Comparison of ENCODE assay signal across 2 cellular contexts in the genomic region with DNA sequence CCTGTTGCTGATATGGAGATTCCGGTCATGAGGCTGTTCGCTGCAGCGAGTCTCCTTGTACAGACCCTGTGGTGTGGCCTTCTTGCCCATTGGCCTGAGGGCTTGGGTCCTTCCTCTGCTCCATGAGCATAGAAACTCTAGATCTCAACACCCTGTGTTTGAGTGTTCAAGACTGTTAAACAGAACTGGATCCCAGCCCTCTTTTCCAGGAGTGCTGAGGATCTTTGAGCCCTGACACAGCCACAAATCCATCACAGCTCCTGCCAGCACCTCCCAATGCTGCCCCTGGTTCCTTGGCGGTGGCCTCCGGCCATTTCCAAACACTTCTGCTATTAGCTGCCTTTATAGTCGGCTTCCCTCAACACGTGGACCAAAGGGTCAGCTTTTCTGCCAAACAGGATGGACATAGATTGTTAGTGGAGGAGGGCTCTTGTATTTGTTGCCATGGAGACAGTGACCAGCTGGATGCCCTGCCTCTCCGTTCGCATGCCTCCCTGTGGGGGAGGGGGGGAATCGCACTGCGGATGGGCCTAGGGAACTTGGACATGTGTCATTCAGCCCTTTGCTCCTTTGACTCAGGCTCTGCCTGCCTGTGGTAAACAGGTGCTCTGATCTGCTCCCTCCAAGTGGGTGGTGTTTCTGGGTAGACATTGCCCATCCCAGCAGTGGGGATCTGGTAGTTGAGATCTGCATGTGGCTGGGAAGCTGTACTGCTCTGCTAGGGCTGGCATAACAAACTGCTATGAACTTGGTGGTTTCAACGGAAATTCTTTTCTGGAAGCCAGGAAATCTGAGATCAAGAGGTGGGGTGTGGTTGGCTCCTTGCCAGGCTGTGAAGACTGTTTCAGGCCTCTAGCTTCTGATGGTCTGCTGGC.
A peak's percentile ranks its signal among the peaks of the same experiment; 100 is the strongest.
TF ChIP-seq lines count a peak whose summit lies in the region.

No MANE protein-coding gene starts in this region.

TF ChIP-seq in H1, 55 proteins besides CTCF, POLR2A, EP300 and RAD21:
- TF ChIP-seq SP4 (IDR thresholded peaks at IDR 0.05; ENCODE audit: low read length): no peak
- TF ChIP-seq HDAC2 (IDR thresholded peaks at IDR 0.05; ENCODE audit: borderline replicate concordance in 1 of 2, low read depth in 2 of 2, low read length in 2 of 2): no peak
- peak in 1 of 2 experiments; percentile 78; a peak in 1 of 4 replicates for TF ChIP-seq SIN3A (conservative IDR thresholded peaks at IDR 0.05 in 1 of 2, IDR thresholded peaks at IDR 0.05 in 1 of 2; ENCODE audit: low read depth in 1 of 2, low read length in 2 of 2)
- peak; percentile 25 for TF ChIP-seq ASH2L (IDR thresholded peaks at IDR 0.05; ENCODE audit: low read length)
- TF ChIP-seq, protein P1, sequence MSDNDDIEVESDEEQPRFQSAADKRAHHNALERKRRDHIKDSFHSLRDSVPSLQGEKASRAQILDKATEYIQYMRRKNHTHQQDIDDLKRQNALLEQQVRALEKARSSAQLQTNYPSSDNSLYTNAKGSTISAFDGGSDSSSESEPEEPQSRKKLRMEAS (IDR thresholded peaks at IDR 0.05): 0 out of 2 replicates have a peak, but pooled peaks have one; percentile 28
- no peak for TF ChIP-seq RFX5 (IDR thresholded peaks at IDR 0.05; ENCODE audit: borderline replicate concordance, low read depth, low read length)

TF ChIP-seq in neural cell, 6 proteins besides CTCF, POLR2A, EP300 and RAD21:
- TF ChIP-seq SMC3 (conservative IDR thresholded peaks at IDR 0.05; ENCODE audit: poor library complexity): no peak
TF ChIP-seq in neural cell: peak in this region for 0.
